ENCODE assay signal across 19 cellular contexts in the genomic region with DNA sequence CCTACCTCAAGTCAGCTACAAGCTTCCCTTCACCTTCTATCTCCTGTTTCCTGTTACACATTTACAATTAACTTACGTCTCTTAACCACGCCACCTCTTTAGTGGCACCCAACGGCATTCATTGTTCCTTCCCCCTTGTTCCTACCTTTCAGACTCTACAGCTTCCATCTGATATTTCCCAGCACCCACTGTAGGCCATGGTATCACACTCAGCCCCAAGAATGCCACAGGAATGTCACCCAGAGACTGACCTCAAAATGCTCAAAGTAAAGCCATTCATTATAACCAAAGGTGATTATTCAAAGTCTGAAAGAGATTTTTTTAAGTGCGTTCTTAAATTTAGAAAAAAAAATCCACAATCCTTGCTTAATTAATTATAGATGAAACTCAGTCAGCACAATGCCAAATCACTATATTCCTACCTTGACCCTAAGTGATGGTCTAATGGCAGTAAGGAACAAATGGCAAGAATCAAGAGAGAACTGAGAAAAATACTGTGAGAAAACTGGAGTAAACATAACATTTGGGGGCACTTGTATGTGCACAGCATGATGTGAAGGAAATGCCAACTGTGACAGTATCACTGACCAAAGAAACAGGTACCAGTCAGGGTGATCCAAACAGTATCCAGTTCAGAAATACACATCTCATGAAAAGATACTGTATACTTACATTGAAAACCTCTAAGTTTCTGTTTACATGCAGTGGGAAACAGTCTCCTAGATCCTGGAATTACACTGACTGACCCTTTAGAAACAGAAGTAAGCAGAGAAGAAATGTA. TPM values are rescaled to one million over a fixed set of nuclear protein-coding genes. Genes with fewer than 3 reads are reported as not detected.
"Had no signal": no experiment of that assay in that cellular context is flagged by ENCODE, and none has a peak within 500 bp of the region (broad histone marks: within the 10 kb centered on the region; RNA-seq: fewer than 3 reads in every experiment).

No MANE protein-coding gene starts in this region.

- H3K27me3 Mint-ChIP-seq: activated naive CD8-positive, alpha-beta T cell treated with anti-CD3 and anti-CD28 coated beads, Interleukin-2, amount 10 ng/mL, durations not matched to agents 7 days and 5 days; activated T-helper 17 cell treated with anti-CD3 and anti-CD28 coated beads, Interleukin-2, amount 50 U/mL, for 72 hours; memory B cell had no signal

- H3K4me3 Mint-ChIP-seq: activated naive CD8-positive, alpha-beta T cell treated with anti-CD3 and anti-CD28 coated beads, Interleukin-2, amount 10 ng/mL, durations not matched to agents 7 days and 5 days; activated T-helper 17 cell treated with anti-CD3 and anti-CD28 coated beads, Interleukin-2, amount 50 U/mL, for 72 hours; memory B cell; natural killer cell had no signal

- H3K27ac Mint-ChIP-seq: activated naive CD8-positive, alpha-beta T cell treated with anti-CD3 and anti-CD28 coated beads, Interleukin-2, amount 10 ng/mL, durations not matched to agents 7 days and 5 days; activated T-helper 17 cell treated with anti-CD3 and anti-CD28 coated beads, Interleukin-2, amount 50 U/mL, for 72 hours; memory B cell; natural killer cell had no signal

- H3K27me3 ChIP-seq: heart right ventricle, tibial nerve, vagina had no signal

- H3K36me3 Mint-ChIP-seq: activated naive CD8-positive, alpha-beta T cell treated with anti-CD3 and anti-CD28 coated beads, Interleukin-2, amount 10 ng/mL, durations not matched to agents 7 days and 5 days; memory B cell; natural killer cell had no signal

- ATAC-seq: activated T-helper 17 cell treated with anti-CD3 and anti-CD28 coated beads, Interleukin-2, amount 50 U/mL, for 72 hours; natural killer cell; stimulated activated naive CD8-positive, alpha-beta T cell treated with anti-CD3 and anti-CD28 coated beads, Interleukin-15, Interleukin-2, amounts not matched to agents 100 U/mL and 50 U/mL, for 24 hours had no signal

- H3K4me3 ChIP-seq: heart right ventricle, tibial nerve, vagina had no signal

- H3K9ac ChIP-seq: SK-N-SH had no signal

- H3K27ac ChIP-seq: heart right ventricle, tibial nerve, vagina had no signal

- H3K4me2 ChIP-seq: SK-N-SH had no signal

- DNase-seq: activated CD4-positive, CD25-positive, alpha-beta regulatory T cell treated with anti-CD3 and anti-CD28 coated beads, Interleukin-2, amount 50 U/mL, for 72 hours; activated naive CD4-positive, alpha-beta T cell treated with Interleukin-2 at 50 U/mL for 16 hours; activated naive CD8-positive, alpha-beta T cell treated with anti-CD3 and anti-CD28 coated beads, Interleukin-2, amount 10 ng/mL, durations not matched to agents 7 days and 5 days; cerebellar nuclear complex; effector CD4-positive, alpha-beta T cell; heart right ventricle; natural killer cell; SK-N-SH; stimulated activated CD4-positive, alpha-beta T cell treated with anti-CD3 and anti-CD28 coated beads, Interleukin-12 subunit alpha, Interleukin-12 subunit beta, amount 100 ng/mL, for 4 hours; stimulated activated CD4-positive, alpha-beta T cell treated with anti-CD3 and anti-CD28 coated beads, Interleukin-1b, Interleukin-23, amount 100 ng/mL, for 48 hours; stimulated activated CD8-positive, alpha-beta memory T cell treated with anti-CD3 and anti-CD28 coated beads, Interleukin-4, amount 100 ng/mL, for 48 hours; stimulated activated naive CD8-positive, alpha-beta T cell treated with anti-CD3 and anti-CD28 coated beads, Interleukin-15, Interleukin-2, amounts not matched to agents 100 U/mL and 50 U/mL, for 24 hours; T1000 had no signal

- H3K9me3 ChIP-seq: heart right ventricle, SK-N-SH, tibial nerve, vagina had no signal

- H3K36me3 ChIP-seq: heart right ventricle, tibial nerve, vagina had no signal

- H3K4me1 ChIP-seq: tibial nerve, vagina had no signal

- H3K4me1 Mint-ChIP-seq: activated naive CD8-positive, alpha-beta T cell treated with anti-CD3 and anti-CD28 coated beads, Interleukin-2, amount 10 ng/mL, durations not matched to agents 7 days and 5 days; activated T-helper 17 cell treated with anti-CD3 and anti-CD28 coated beads, Interleukin-2, amount 50 U/mL, for 72 hours; memory B cell; natural killer cell had no signal

RNA-seq across cellular contexts. Expression of a gene that starts 52.1 kb away (rescaled TPM):
- total RNA-seq: activated naive CD8-positive, alpha-beta T cell treated with anti-CD3 and anti-CD28 coated beads, Interleukin-2, amount 10 ng/mL, durations not matched to agents 7 days and 5 days; esophagus mucosa; natural killer cell; T-helper 1 cell treated with Interleukin-12 subunit alpha and Interleukin-12 subunit beta and Interleukin-4 antibody, amounts not matched to agents 30 ng/mL and 1 ng/mL, for 36 hours had no signal
- polyA plus RNA-seq: SK-N-SH had no signal
